In genomic region chr11:106280041-106280440, GRCh38 we compare ENCODE assay signal across 21 cellular contexts.
"Had no signal": no experiment of that assay in that cellular context is flagged by ENCODE, and none has a peak within 500 bp of the region (broad histone marks: within the 10 kb centered on the region; RNA-seq: fewer than 3 reads in every experiment).

No MANE protein-coding gene starts in this region.

- H3K4me1 Mint-ChIP-seq: natural killer cell; neural crest cell; stimulated activated effector memory CD8-positive, alpha-beta T cell treated with anti-CD3 and anti-CD28 coated beads, Interleukin-12 subunit alpha, Interleukin-12 subunit beta, amount 100 ng/mL, for 72 hours had no signal

- H3K27ac Mint-ChIP-seq: natural killer cell; progenitor cell of endocrine pancreas; stimulated activated effector memory CD8-positive, alpha-beta T cell treated with anti-CD3 and anti-CD28 coated beads, Interleukin-12 subunit alpha, Interleukin-12 subunit beta, amount 100 ng/mL, for 72 hours; stimulated activated naive CD8-positive, alpha-beta T cell treated with anti-CD3 and anti-CD28 coated beads, Interleukin-15, Interleukin-2, amounts not matched to agents 100 ng/mL and 50 ng/mL, for 24 hours had no signal

- H3K9me3 ChIP-seq: heart left ventricle, ovary, tibial artery, upper lobe of left lung, uterus had no signal

- H3K4me1 ChIP-seq: heart left ventricle, tibial artery, upper lobe of left lung, uterus had no signal

- FAIRE-seq: frontal cortex, islet of Langerhans had no signal

- H3K36me3 Mint-ChIP-seq: natural killer cell; stimulated activated effector memory CD8-positive, alpha-beta T cell treated with anti-CD3 and anti-CD28 coated beads, Interleukin-12 subunit alpha, Interleukin-12 subunit beta, amount 100 ng/mL, for 72 hours had no signal

- H3K36me3 ChIP-seq: heart left ventricle, ovary, tibial artery, upper lobe of left lung, uterus had no signal

- H3K4me3 ChIP-seq: dorsolateral prefrontal cortex, heart left ventricle, ovary, tibial artery, upper lobe of left lung, uterus had no signal

- H3K27me3 Mint-ChIP-seq: progenitor cell of endocrine pancreas; stimulated activated naive CD8-positive, alpha-beta T cell treated with anti-CD3 and anti-CD28 coated beads, Interleukin-15, Interleukin-2, amounts not matched to agents 100 ng/mL and 50 ng/mL, for 24 hours had no signal

- H3K9me3 Mint-ChIP-seq: stimulated activated naive CD8-positive, alpha-beta T cell treated with anti-CD3 and anti-CD28 coated beads, Interleukin-15, Interleukin-2, amounts not matched to agents 100 ng/mL and 50 ng/mL, for 24 hours had no signal

- H3K27me3 ChIP-seq: dorsolateral prefrontal cortex, ovary, tibial artery, upper lobe of left lung, uterus had no signal

- DNase-seq: cortex of kidney; dorsolateral prefrontal cortex; effector CD8-positive, alpha-beta T cell; heart left ventricle; hypothalamus; kidney glomerular epithelial cell; natural killer cell; nucleus accumbens; ovary; right cardiac atrium; stimulated activated CD4-positive, alpha-beta T cell treated with anti-CD3 and anti-CD28 coated beads, Interleukin-4, amount 100 ng/mL, for 1 hour; stimulated activated CD8-positive, alpha-beta memory T cell treated with anti-CD3 and anti-CD28 coated beads, Interleukin-4, amount 100 ng/mL, for 48 hours; tibial artery; upper lobe of left lung; uterus had no signal

- H3K4me3 Mint-ChIP-seq: natural killer cell; neural crest cell; stimulated activated effector memory CD8-positive, alpha-beta T cell treated with anti-CD3 and anti-CD28 coated beads, Interleukin-12 subunit alpha, Interleukin-12 subunit beta, amount 100 ng/mL, for 72 hours; stimulated activated naive CD8-positive, alpha-beta T cell treated with anti-CD3 and anti-CD28 coated beads, Interleukin-15, Interleukin-2, amounts not matched to agents 100 ng/mL and 50 ng/mL, for 24 hours had no signal

- H3K27ac ChIP-seq: dorsolateral prefrontal cortex, heart left ventricle, ovary, tibial artery, upper lobe of left lung, uterus had no signal
